In the genomic region with DNA sequence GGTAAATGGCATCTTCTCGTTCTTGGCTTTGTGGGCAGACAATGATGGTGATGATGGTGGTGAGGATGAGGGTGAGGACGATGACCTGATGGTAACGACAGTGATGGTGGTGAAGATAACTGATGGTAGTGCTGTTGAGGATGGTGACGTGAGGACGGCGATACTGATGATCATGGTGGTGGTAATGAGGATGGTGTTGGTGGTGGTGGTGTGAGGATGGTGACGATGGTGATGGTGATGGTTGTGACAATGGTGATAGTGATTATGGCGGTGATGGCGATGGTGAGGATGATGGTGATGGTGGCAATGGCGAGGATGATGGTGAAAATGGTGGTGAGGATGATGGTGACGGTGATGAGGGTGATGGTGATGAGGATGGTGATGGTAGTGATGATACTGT, we compare ENCODE assay signal across 1 cellular context.
TF ChIP-seq lines count a peak whose summit lies in the region.

No MANE protein-coding gene starts in this region.

TF ChIP-seq in K562, 482 proteins besides CTCF, POLR2A, EP300 and RAD21 (continued from another document):
- TF ChIP-seq PHB2 (IDR thresholded peaks at IDR 0.05; ENCODE audit: low read depth) (0 out of 2 replicates have a peak, but pooled peaks have one; percentile 15), ELF2 (CRISPR knock-in tag; IDR thresholded peaks at IDR 0.05) (no peak), FOXM1 (IDR thresholded peaks at IDR 0.05; ENCODE audit: low read depth) (no peak), FOXM1 (CRISPR knock-in tag; IDR thresholded peaks at IDR 0.05; ENCODE audit: low read depth) (no peak), HDGF (IDR thresholded peaks at IDR 0.05) (0 out of 2 replicates have a peak, but pooled peaks have one; percentile 59), POLR2B (IDR thresholded peaks at IDR 0.05; ENCODE audit: low read depth, partially characterized antibody) (peak; percentile 46), HLTF (IDR thresholded peaks at IDR 0.05) (0 out of 2 replicates have a peak, but pooled peaks have one; percentile 14), SUPT5H (IDR thresholded peaks at IDR 0.05) (peak; percentile 52)
